ENCODE assay signal across 8 cellular contexts in genomic region chr7:50349963-50350944, GRCh38. TPM values are rescaled to one million over a fixed set of nuclear protein-coding genes. Genes with fewer than 3 reads are reported as not detected.
DNase-seq lines count a peak whose midpoint lies in the region; ATAC-seq, FAIRE-seq and TF ChIP-seq lines count a peak whose summit lies in the region.

No MANE protein-coding gene starts in this region.

- peak overlapping the region; percentile 76 for H3K4me3 Mint-ChIP-seq in activated CD4-positive, alpha-beta T cell treated with anti-CD3 and anti-CD28 coated beads, Interleukin-2, amount 10 ng/mL, durations not matched to agents 24 days and 14 days
- H3K4me3 Mint-ChIP-seq in naive thymus-derived CD4-positive, alpha-beta T cell, result peak overlapping the region; percentile 71 to 95 (median 78)
- H3K4me3 Mint-ChIP-seq in GM23338, result no peak overlapping the region

- H3K9me3 Mint-ChIP-seq in activated CD4-positive, alpha-beta T cell treated with anti-CD3 and anti-CD28 coated beads, Interleukin-2, amount 10 ng/mL, durations not matched to agents 24 days and 14 days, result no peaks in the 10 kb centered on the region
- peaks cover 0 to 6% (median 0%) of the 10 kb centered on the region in 11 donors for H3K9me3 Mint-ChIP-seq in naive thymus-derived CD4-positive, alpha-beta T cell
- no peaks in the 10 kb centered on the region for H3K9me3 Mint-ChIP-seq in GM23338

- peaks cover 96% of the 10 kb centered on the region in 2 donors for H3K4me1 ChIP-seq in naive thymus-derived CD4-positive, alpha-beta T cell (ENCODE audit: control insufficient read depth in 2 of 2, insufficient read depth in 2 of 2, low read length in 2 of 2)
- H3K4me1 ChIP-seq in kidney (ENCODE audit: control insufficient read depth in 1 of 2, insufficient read depth in 1 of 2, low read depth in 1 of 2, low read length in 2 of 2) (no peaks in the 10 kb centered on the region), GM23338 (ENCODE audit: insufficient read depth) (no peaks in the 10 kb centered on the region)

- no peaks in the 10 kb centered on the region for H3F3A ChIP-seq in GM23338 (replicated peaks; ENCODE audit: low read depth)

- FAIRE-seq in kidney (lab: Jason Lieb, UNC), result no peak

- no peaks in the 10 kb centered on the region for H3K27me3 ChIP-seq in naive thymus-derived CD4-positive, alpha-beta T cell (ENCODE audit: control insufficient read depth in 2 of 2, insufficient read depth in 2 of 2, low read length in 2 of 2)
- no peaks in the 10 kb centered on the region for H3K27me3 ChIP-seq in GM23338 (ENCODE audit: insufficient read depth)

- peaks cover 11 to 33% (median 27%) of the 10 kb centered on the region in 3 experiments for H3K36me3 ChIP-seq in naive thymus-derived CD4-positive, alpha-beta T cell (ENCODE audit: control insufficient read depth in 2 of 3, insufficient read depth in 3 of 3, low read length in 3 of 3)
- H3K36me3 ChIP-seq in kidney (ENCODE audit: control insufficient read depth in 1 of 2, insufficient read depth in 2 of 2, low read length in 2 of 2) (no peaks in the 10 kb centered on the region), GM23338 (ENCODE audit: insufficient read depth) (no peaks in the 10 kb centered on the region)

- DNase-seq in activated CD4-positive, alpha-beta T cell treated with anti-CD3 and anti-CD28 coated beads, Interleukin-2, amount 10 ng/mL, durations not matched to agents 24 days and 14 days, result peak; percentile 92
- DNase-seq in naive thymus-derived CD4-positive, alpha-beta T cell, result peak in 5 of 9 donors; percentile 55 to 77 (median 68)
- DNase-seq in kidney, result no peak
- DNase-seq in NCI-H524 treated with DMSO at 0.1 percent for 48 hours (lab: John Stamatoyannopoulos, UW), result no peak
- no peak for DNase-seq in GM23338 (ENCODE audit: low spot score)
- no peak for DNase-seq in islet precursor cell

- no peak for TF ChIP-seq CTCF in kidney (IDR thresholded peaks at IDR 0.05; ENCODE audit: borderline replicate concordance, extremely low read depth, insufficient read depth)
- no peak for TF ChIP-seq CTCF in GM23338 (conservative IDR thresholded peaks at IDR 0.05; ENCODE audit: low read depth in 2 of 2)

- no peak overlapping the region for H3K9ac ChIP-seq in kidney (ENCODE audit: low read length in 2 of 2)

- H3K27ac ChIP-seq in naive thymus-derived CD4-positive, alpha-beta T cell (ENCODE audit: low read depth, low read length), result peak overlapping the region; percentile 93
- H3K27ac ChIP-seq in kidney (ENCODE audit: low read depth in 2 of 2, low read length in 2 of 2) (no peak overlapping the region), GM23338 (ENCODE audit: low read depth) (no peak overlapping the region)

- intact Hi-C loops in activated CD4-positive, alpha-beta T cell treated with anti-CD3 and anti-CD28 coated beads, Interleukin-2, amount 10 ng/mL, durations not matched to agents 24 days and 14 days (cut with micrococcal nuclease), result loop anchor here (1.0 to 5.0 kb wide), 8 partner anchors 8 to 141 kb away; no protein-coding TSS in a partner anchor
- intact Hi-C loops in naive thymus-derived CD4-positive, alpha-beta T cell (cut with micrococcal nuclease), result loop anchor here (1.0 to 5.0 kb wide), 6 partner anchors 8 to 83 kb away; no protein-coding TSS in a partner anchor
- intact Hi-C loops in kidney (cut with DNase I), result no loop called here

- H2AFZ ChIP-seq in GM23338, result no peak overlapping the region; the same call in 1 of the 2 replicates

- no peaks in the 10 kb centered on the region for H3K79me2 ChIP-seq in GM23338 (replicated peaks; ENCODE audit: insufficient read depth)

- H3K27ac Mint-ChIP-seq in activated CD4-positive, alpha-beta T cell treated with anti-CD3 and anti-CD28 coated beads, Interleukin-2, amount 10 ng/mL, durations not matched to agents 24 days and 14 days, result peak overlapping the region; percentile 95
- H3K27ac Mint-ChIP-seq in naive thymus-derived CD4-positive, alpha-beta T cell, result peak overlapping the region in 6 of 9 donors; percentile 91 to 100 (median 100)
- no peak overlapping the region for H3K27ac Mint-ChIP-seq in GM23338

- CTCF ChIA-PET in naive thymus-derived CD4-positive, alpha-beta T cell (lab: Charles Lee), result interaction anchor here (0.7 to 4.9 kb wide), 12 partner anchors 9 to 143 kb away, joined by 3 to 22 read pairs (median 4); partner anchors contain the start of gene IKZF1

- no peaks in the 10 kb centered on the region for H3K9me3 ChIP-seq in naive thymus-derived CD4-positive, alpha-beta T cell (ENCODE audit: control insufficient read depth in 2 of 3, low read length in 3 of 3)
- no peaks in the 10 kb centered on the region for H3K9me3 ChIP-seq in kidney (ENCODE audit: control insufficient read depth in 1 of 2, low read length in 2 of 2)

- POLR2A ChIA-PET in naive thymus-derived CD4-positive, alpha-beta T cell (lab: Charles Lee), result interaction anchor here (1.0 to 43.0 kb wide), 10 partner anchors 1 to 145 kb away, joined by 3 to 2368 read pairs (median 7); partner anchors contain the start of gene IKZF1

- ATAC-seq in GM18868 (IDR thresholded peaks at IDR 0.05; ENCODE audit: unreplicated experiment) (peak; percentile 85), HG03039 (IDR thresholded peaks at IDR 0.05; ENCODE audit: unreplicated experiment) (peak; percentile 83), GM23338 (no peak)
- peak; percentile 51 for ATAC-seq in naive thymus-derived CD4-positive, alpha-beta T cell

- H3K9me2 ChIP-seq in GM23338 (ENCODE audit: insufficient read depth), result no peaks in the 10 kb centered on the region

- peak overlapping the region; percentile 4 for H3K4me3 ChIP-seq in naive thymus-derived CD4-positive, alpha-beta T cell (ENCODE audit: low read length)
- no peak overlapping the region for H3K4me3 ChIP-seq in kidney (ENCODE audit: low read length in 2 of 2)
- no peak overlapping the region for H3K4me3 ChIP-seq in GM23338

- H3K4me1 Mint-ChIP-seq in activated CD4-positive, alpha-beta T cell treated with anti-CD3 and anti-CD28 coated beads, Interleukin-2, amount 10 ng/mL, durations not matched to agents 24 days and 14 days, result peaks cover 95% of the 10 kb centered on the region
- H3K4me1 Mint-ChIP-seq in naive thymus-derived CD4-positive, alpha-beta T cell, result peaks cover 0 to 100% (median 97%) of the 10 kb centered on the region in 7 donors
- peaks cover 2% of the 10 kb centered on the region; the same call in 1 of the 3 replicates for H3K4me1 Mint-ChIP-seq in GM23338

- no peaks in the 10 kb centered on the region for H4K20me1 ChIP-seq in GM23338 (replicated peaks; ENCODE audit: insufficient read depth)

- no peaks in the 10 kb centered on the region for H3K27me3 Mint-ChIP-seq in activated CD4-positive, alpha-beta T cell treated with anti-CD3 and anti-CD28 coated beads, Interleukin-2, amount 10 ng/mL, durations not matched to agents 24 days and 14 days
- no peaks in the 10 kb centered on the region for H3K27me3 Mint-ChIP-seq in naive thymus-derived CD4-positive, alpha-beta T cell
- H3K27me3 Mint-ChIP-seq in GM23338 (ENCODE audit: insufficient read depth, low read depth, poor library complexity), result peaks cover 2% of the 10 kb centered on the region

- no peak overlapping the region for H3K4me2 ChIP-seq in GM23338

- H3K36me3 Mint-ChIP-seq in activated CD4-positive, alpha-beta T cell treated with anti-CD3 and anti-CD28 coated beads, Interleukin-2, amount 10 ng/mL, durations not matched to agents 24 days and 14 days (ENCODE audit: low read depth), result peaks cover 77% of the 10 kb centered on the region
- H3K36me3 Mint-ChIP-seq in naive thymus-derived CD4-positive, alpha-beta T cell, result peaks cover 36 to 72% (median 56%) of the 10 kb centered on the region in 5 donors
- H3K36me3 Mint-ChIP-seq in GM23338 (ENCODE audit: low read depth), result no peaks in the 10 kb centered on the region

TF ChIP-seq in GM23338, 12 proteins besides CTCF, POLR2A, EP300 and RAD21 (continues in another document):
- no peak for TF ChIP-seq EZH2phosphoT487 (IDR thresholded peaks at IDR 0.05; ENCODE audit: unreplicated experiment)
- TF ChIP-seq ZNF331 (CRISPR knock-in tag; IDR thresholded peaks at IDR 0.05; ENCODE audit: low read depth), result no peak
- no peak for TF ChIP-seq ZNF114 (CRISPR knock-in tag; IDR thresholded peaks at IDR 0.05)
- no peak for TF ChIP-seq CREB1 (CRISPR knock-in tag; IDR thresholded peaks at IDR 0.05; ENCODE audit: low read depth)

RNA-seq across cellular contexts. Expression of gene IKZF1, which starts 45.7 kb away (rescaled TPM):
- 282 and 292 TPM in 2 replicates for total RNA-seq in activated CD4-positive, alpha-beta T cell treated with anti-CD3 and anti-CD28 coated beads, Interleukin-2, amount 10 ng/mL, durations not matched to agents 24 days and 14 days
- total RNA-seq in naive thymus-derived CD4-positive, alpha-beta T cell, result 100 to 1,000 TPM; 388 to 548 (median 463) TPM
- 100 to 1,000 TPM; 258 to 318 TPM for polyA plus RNA-seq in naive thymus-derived CD4-positive, alpha-beta T cell
- 36.8 TPM for total RNA-seq in kidney
- 0.52 TPM for polyA plus RNA-seq in kidney (ENCODE audit: insufficient read depth, low read depth, low replicate concordance)
- total RNA-seq in GM23338 (2014; rRNA removed; shearing (Covaris generic)), result 0.43 and 1.8 TPM in 2 replicates
- 0.45 and 0.57 TPM in 2 replicates for polyA plus RNA-seq in GM23338 (2016; fragmentation: Nextera tagmentation; extraction: Ambion mirVana)

Comparison
In these comparisons a context has a peak if more than half of its experiments do, and no peak if none do; other contexts are left out.
1. DNase-seq: peak in activated CD4-positive, alpha-beta T cell treated with anti-CD3 and anti-CD28 coated beads, Interleukin-2, amount 10 ng/mL, durations not matched to agents 24 days and 14 days (single experiment) and naive thymus-derived CD4-positive, alpha-beta T cell (5 of 9); none in kidney (single experiment), NCI-H524 treated with DMSO at 0.1 percent for 48 hours (single experiment), GM23338 (single experiment) and islet precursor cell (single experiment).
2. RNA of gene IKZF1, which starts 45.7 kb away (total RNA-seq): 388 to 548 TPM in naive thymus-derived CD4-positive, alpha-beta T cell, 282 to 292 TPM in activated CD4-positive, alpha-beta T cell treated with anti-CD3 and anti-CD28 coated beads, Interleukin-2, amount 10 ng/mL, durations not matched to agents 24 days and 14 days and 36.8 TPM in kidney (single experiment); 0.43 to 1.8 TPM in GM23338; every median in the first group is over 10 times any median in the second.